In the genomic region with DNA sequence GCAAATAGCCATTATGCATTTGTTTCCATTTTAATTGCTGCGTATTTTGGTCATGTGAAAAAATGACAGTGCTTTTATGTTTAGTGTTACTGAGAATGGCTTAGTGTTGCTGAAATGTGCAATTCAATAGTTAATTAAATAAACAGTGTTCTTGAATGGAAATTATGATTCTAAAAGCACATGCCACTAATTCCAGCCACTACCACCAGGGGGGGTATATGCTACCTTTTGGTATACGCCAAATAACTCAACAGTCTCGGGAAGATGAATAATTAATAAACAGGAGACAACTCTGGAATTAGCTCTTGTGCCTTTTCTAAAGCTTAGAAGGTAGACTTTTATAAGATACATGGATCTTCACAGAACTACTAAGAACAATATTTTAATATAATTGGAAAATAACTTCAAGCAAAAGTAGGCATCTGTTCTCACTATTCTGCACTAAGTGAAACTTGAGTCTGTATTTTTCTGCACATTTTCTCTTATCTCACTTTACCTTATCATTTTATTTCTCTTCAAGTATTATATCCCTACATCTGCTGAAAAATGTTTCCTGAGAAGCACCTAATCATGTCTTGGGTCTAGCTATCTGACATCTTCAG, we compare ENCODE assay signal across 8 cellular contexts.
DNase-seq lines count a peak whose midpoint lies in the region; TF ChIP-seq lines count a peak whose summit lies in the region.

No MANE protein-coding gene starts in this region.

- H3K9me3 ChIP-seq in cardiac muscle cell (ENCODE audit: low read depth) (no peaks in the 10 kb centered on the region), adrenal gland (replicated peaks in 1 of 3) (no peaks in the 10 kb centered on the region)

- no peak for TF ChIP-seq POLR2A in adrenal gland (IDR thresholded peaks at IDR 0.05)

- DNase-seq in cardiac muscle cell (ENCODE audit: low read depth in 1 of 2, low spot score in 1 of 2) = peak; percentile 41 to 67
- DNase-seq in cardiac septum (ENCODE audit: low spot score) = no peak
- DNase-seq in HCEC 1CT = peak; percentile 61
- DNase-seq in NCI-H1048 (lab: John Stamatoyannopoulos, UW) = peak; percentile 5
- peak; percentile 49 to 80 (median 72) for DNase-seq in adrenal gland
- no peak for DNase-seq in kidney epithelial cell (ENCODE audit: low read depth)
- DNase-seq in stimulated activated CD8-positive, alpha-beta memory T cell treated with anti-CD3 and anti-CD28 coated beads, Interleukin-4, amount 100 ng/mL, for 48 hours = peak; percentile 73
- DNase-seq in NCI-H2107 treated with DMSO at 0.1 percent for 48 hours (lab: John Stamatoyannopoulos, UW; ENCODE audit: unreplicated experiment) = no peak

- H3K4me1 ChIP-seq in cardiac muscle cell (ENCODE audit: low read depth) (no peaks in the 10 kb centered on the region), adrenal gland (replicated peaks in 1 of 2) (no peaks in the 10 kb centered on the region)

- peak; percentile 88 for TF ChIP-seq CTCF in cardiac muscle cell (IDR thresholded peaks at IDR 0.05; ENCODE audit: low read depth, low read length)
- peak; percentile 62 to 81 (median 72) for TF ChIP-seq CTCF in adrenal gland (IDR thresholded peaks at IDR 0.05)
- peak; percentile 83 for TF ChIP-seq CTCF in kidney epithelial cell (IDR thresholded peaks at IDR 0.05; ENCODE audit: insufficient read depth, low read length, poor library complexity, severe bottlenecking)

- H3K27ac ChIP-seq in cardiac muscle cell (no peak overlapping the region), adrenal gland (no peak overlapping the region)

- H3K36me3 ChIP-seq in cardiac muscle cell (peaks cover 28% of the 10 kb centered on the region), adrenal gland (replicated peaks in 1 of 2) (no peaks in the 10 kb centered on the region), kidney epithelial cell (ENCODE audit: control insufficient read depth, insufficient read depth, low read length) (no peaks in the 10 kb centered on the region)

- H3K4me3 ChIP-seq in cardiac muscle cell = no peak overlapping the region
- no peak overlapping the region for H3K4me3 ChIP-seq in adrenal gland
- no peak overlapping the region for H3K4me3 ChIP-seq in kidney epithelial cell (ENCODE audit: low read depth, low read length)

- WGBS in adrenal gland, 4 donors = 38 to 45% (median 41%) methylated on average over 3 of the region's 3 CpGs

- H3K27me3 ChIP-seq in cardiac muscle cell (no peaks in the 10 kb centered on the region), adrenal gland (no peaks in the 10 kb centered on the region), kidney epithelial cell (ENCODE audit: control insufficient read depth, insufficient read depth, low read length) (no peaks in the 10 kb centered on the region)

- intact Hi-C loops in cardiac septum (cut with DNase I) = no loop called here
- intact Hi-C loops in adrenal gland (cut with DNase I) = loop anchor here in 1 of 2 donors (5.0 kb wide), 1 partner anchor 103 kb away; no protein-coding TSS in a partner anchor

Comparison
In these comparisons a context has a peak if more than half of its experiments do, and no peak if none do; other contexts are left out.
1. DNase-seq: peak in cardiac muscle cell (2 of 2), HCEC 1CT (single experiment), NCI-H1048 (single experiment), adrenal gland (7 of 7) and stimulated activated CD8-positive, alpha-beta memory T cell treated with anti-CD3 and anti-CD28 coated beads, Interleukin-4, amount 100 ng/mL, for 48 hours (single experiment); none in cardiac septum (single experiment), kidney epithelial cell (single experiment) and NCI-H2107 treated with DMSO at 0.1 percent for 48 hours (single experiment).
2. Peak in every context shown above with its lines, with median percentiles within 50 percentile points of each other: CTCF ChIP-seq.